In genomic region chr2:28449489-28450395, GRCh38 we compare ENCODE assay signal across 10 cellular contexts. TPM values are rescaled to one million over a fixed set of nuclear protein-coding genes. Genes with fewer than 3 reads are reported as not detected.
A peak's percentile ranks its signal among the peaks of the same experiment; 100 is the strongest.
DNase-seq lines count a peak whose midpoint lies in the region; ATAC-seq and TF ChIP-seq lines count a peak whose summit lies in the region.
"Had no signal": no experiment of that assay in that cellular context is flagged by ENCODE, and none has a peak within 500 bp of the region (broad histone marks: within the 10 kb centered on the region; RNA-seq: fewer than 3 reads in every experiment).

No MANE protein-coding gene starts in this region.

- H3K56ac ChIP-seq in IMR-90 (ENCODE audit: extremely low read depth, insufficient read depth, low read length), result no peak overlapping the region

- H2BK5ac ChIP-seq in IMR-90 (ENCODE audit: low read depth, low read length, poor library complexity, severe bottlenecking), result peak overlapping the region; percentile 88

- H3K9me1 ChIP-seq in IMR-90 (ENCODE audit: insufficient read depth, low read length), result peaks cover 43% of the 10 kb centered on the region

- POLR2A ChIA-PET in IMR-90 (lab: Charles Lee; ENCODE audit: unreplicated experiment), result no interaction called here
- POLR2A ChIA-PET in activated CD8-positive, alpha-beta T cell treated with anti-CD3 and anti-CD28 coated beads for 36 hours (lab: Charles Lee), result interaction anchor here (1.1 to 2.2 kb wide), 6 partner anchors 9 to 179 kb away, joined by 3 to 11 read pairs (median 4); no protein-coding TSS in a partner anchor

- H2AFZ ChIP-seq in IMR-90 (replicated peaks; ENCODE audit: low read length, poor library complexity), result peak overlapping the region; percentile 80

- no peaks in the 10 kb centered on the region for H3K9me3 Mint-ChIP-seq in activated CD8-positive, alpha-beta T cell treated with anti-CD3 and anti-CD28 coated beads for 36 hours
- H3K9me3 Mint-ChIP-seq: memory B cell had no signal

- intact Hi-C loops in IMR-90 (cut with micrococcal nuclease), result loop anchor here (5.0 kb wide), 2 partner anchors 727 to 747 kb away; no protein-coding TSS in a partner anchor
- intact Hi-C loops in activated CD8-positive, alpha-beta T cell treated with anti-CD3 and anti-CD28 coated beads for 36 hours (cut with micrococcal nuclease), result loop anchor here (5.0 to 10.0 kb wide), 4 partner anchors 42 to 747 kb away; partner anchors contain the start of gene FOSL2

- H3K27me3 ChIP-seq in IMR-90 (ENCODE audit: control insufficient read depth, insufficient read depth, low read length) (no peaks in the 10 kb centered on the region), HAP-1 (ENCODE audit: low read depth) (no peaks in the 10 kb centered on the region)

- H3K4me3 Mint-ChIP-seq in activated CD8-positive, alpha-beta T cell treated with anti-CD3 and anti-CD28 coated beads for 36 hours, result peak overlapping the region; percentile 49
- H3K4me3 Mint-ChIP-seq: memory B cell had no signal

- peak overlapping the region; percentile 86 for H3K27ac Mint-ChIP-seq in activated CD8-positive, alpha-beta T cell treated with anti-CD3 and anti-CD28 coated beads for 36 hours
- H3K27ac Mint-ChIP-seq: memory B cell had no signal

- no peaks in the 10 kb centered on the region for H3K27me3 Mint-ChIP-seq in activated CD8-positive, alpha-beta T cell treated with anti-CD3 and anti-CD28 coated beads for 36 hours

- DNase-seq in IMR-90 (peak; percentile 46), fibroblast of the aortic adventitia (ENCODE audit: low read depth) (peak; percentile 31), HPDE6-E6E7 (ENCODE audit: extremely low spot score) (no peak), cortex of kidney (lab: John Stamatoyannopoulos, UW) (no peak), HAP-1 (ENCODE audit: low spot score in 2 of 2) (no peak)
- DNase-seq in activated CD8-positive, alpha-beta T cell treated with anti-CD3 and anti-CD28 coated beads for 36 hours, result peak; percentile 98
- DNase-seq in stimulated activated CD8-positive, alpha-beta memory T cell treated with anti-CD3 and anti-CD28 coated beads, Interleukin-15, amount 100 ng/mL, for 48 hours (ENCODE audit: low read depth in 2 of 2), result peak; percentile 77 to 85
- DNase-seq: WERI-Rb-1 had no signal

- peak overlapping the region; percentile 95 for H3K4ac ChIP-seq in IMR-90 (ENCODE audit: low read depth, low read length)

- H3K79me1 ChIP-seq in IMR-90 (ENCODE audit: low read depth in 1 of 2, low read length in 2 of 2), result peaks cover 4 to 40% of the 10 kb centered on the region in 2 experiments; a peak in 3 of 4 replicates

- ATAC-seq in IMR-90 (ENCODE audit: low read depth), result no peak
- ATAC-seq in activated CD8-positive, alpha-beta T cell treated with anti-CD3 and anti-CD28 coated beads for 36 hours, result peak; percentile 82
- no peak for ATAC-seq in GM21360 (IDR thresholded peaks at IDR 0.05; ENCODE audit: unreplicated experiment)

- peak overlapping the region; percentile 93 for H2AK9ac ChIP-seq in IMR-90 (replicated peaks; ENCODE audit: low read depth, low read length, poor library complexity)

- in situ Hi-C loops in IMR-90 (cut with MboI; ENCODE audit: low sequenced_read_pairs) (no loop called here), HAP-1 (cut with MboI; ENCODE audit: low sequenced_read_pairs) (no loop called here)

- peaks cover 64% of the 10 kb centered on the region for H3K4me1 Mint-ChIP-seq in activated CD8-positive, alpha-beta T cell treated with anti-CD3 and anti-CD28 coated beads for 36 hours (ENCODE audit: low read depth)
- H3K4me1 Mint-ChIP-seq: memory B cell had no signal

- H3K4me3 ChIP-seq in IMR-90 (ENCODE audit: insufficient read depth, low read depth, low read length), result no peak overlapping the region
- no peak overlapping the region for H3K4me3 ChIP-seq in fibroblast of the aortic adventitia (ENCODE audit: low read depth, low read length)
- H3K4me3 ChIP-seq in HAP-1, result no peak overlapping the region

- no peak for TF ChIP-seq POLR2A in IMR-90 (IDR thresholded peaks at IDR 0.05; ENCODE audit: low read depth, low read length)

- dilution Hi-C loops in IMR-90 (cut with HindIII; ENCODE audit: low sequenced_read_pairs, unreplicated experiment), result no loop called here

- no peak overlapping the region; the same call in 1 of the 2 replicates for H3K27ac ChIP-seq in IMR-90 (ENCODE audit: insufficient read depth, low read length)
- H3K27ac ChIP-seq: WERI-Rb-1 had no signal

- no peak for TF ChIP-seq RAD21 in IMR-90 (IDR thresholded peaks at IDR 0.05; ENCODE audit: low read length)

- peak overlapping the region; percentile 97; the same call in 2 of the 3 replicates for H2BK15ac ChIP-seq in IMR-90 (ENCODE audit: low read depth, low read length)

- peak overlapping the region; percentile 40; the same call in 1 of the 2 replicates for H3K18ac ChIP-seq in IMR-90 (ENCODE audit: low read depth, low read length)

- TF ChIP-seq CTCF in IMR-90 (conservative IDR thresholded peaks at IDR 0.05; ENCODE audit: low read depth, low read length) (no peak), fibroblast of the aortic adventitia (IDR thresholded peaks at IDR 0.05; ENCODE audit: insufficient read depth, low read length) (no peak)
- TF ChIP-seq CTCF in activated CD8-positive, alpha-beta T cell treated with anti-CD3 and anti-CD28 coated beads for 36 hours (IDR thresholded peaks at IDR 0.05), result no peak

- H4K5ac ChIP-seq in IMR-90 (ENCODE audit: low read depth, low read length), result peak overlapping the region; percentile 54

- peak overlapping the region; percentile 92 for H3K23ac ChIP-seq in IMR-90 (ENCODE audit: low read depth, low read length)

- H2AK5ac ChIP-seq in IMR-90 (ENCODE audit: low read depth, low read length), result peak overlapping the region; percentile 90

- H3K9me3 ChIP-seq in IMR-90 (ENCODE audit: control insufficient read depth, insufficient read depth, low read length) (no peaks in the 10 kb centered on the region), HAP-1 (no peaks in the 10 kb centered on the region)

- H4K20me1 ChIP-seq in IMR-90 (ENCODE audit: insufficient read depth, low read length), result no peaks in the 10 kb centered on the region

- H3K36me3 Mint-ChIP-seq in activated CD8-positive, alpha-beta T cell treated with anti-CD3 and anti-CD28 coated beads for 36 hours (ENCODE audit: low read depth), result no peaks in the 10 kb centered on the region
- H3K36me3 Mint-ChIP-seq: memory B cell had no signal

- H3K36me3 ChIP-seq in IMR-90 (ENCODE audit: control insufficient read depth, insufficient read depth, low read length) (no peaks in the 10 kb centered on the region), HAP-1 (replicated peaks) (no peaks in the 10 kb centered on the region)
- H3K36me3 ChIP-seq: WERI-Rb-1 had no signal

- CTCF ChIA-PET in IMR-90 (lab: Yijun Ruan, JAX), result no interaction called here
- CTCF ChIA-PET in activated CD8-positive, alpha-beta T cell treated with anti-CD3 and anti-CD28 coated beads for 36 hours (lab: Charles Lee), result interaction anchor here (0.5 to 1.5 kb wide), 5 partner anchors 25 to 695 kb away, joined by 3 to 7 read pairs (median 3); no protein-coding TSS in a partner anchor

- H3K14ac ChIP-seq in IMR-90 (replicated peaks; ENCODE audit: low read depth, low read length), result peak overlapping the region; percentile 85

- no peak overlapping the region for H3K4me2 ChIP-seq in IMR-90 (ENCODE audit: low read depth, low read length)

- H3K9ac ChIP-seq in IMR-90 (ENCODE audit: low read depth, low read length), result no peak overlapping the region

- 72% methylated on average over 12 of the region's 17 CpGs; no CpG with 5 or more reads in 1 of the 2 experiments for WGBS in IMR-90 (ENCODE audit: extremely low coverage in 2 of 2, insufficient read length in 1 of 2), 2 experiments

- BruUV-seq in IMR-90 (replicated peaks; lab: Mats Ljungman, UMichigan), result no TSS peak

- H2BK120ac ChIP-seq in IMR-90 (ENCODE audit: low read depth, low read length), result peak overlapping the region; percentile 98

- peak overlapping the region; percentile 67 for H4K91ac ChIP-seq in IMR-90 (ENCODE audit: insufficient read depth, low read depth, low read length)

- H4K8ac ChIP-seq in IMR-90 (ENCODE audit: low read depth in 2 of 2, low read length in 2 of 2), result peak overlapping the region in 1 of 2 experiments; percentile 97; a peak in 3 of 4 replicates

- peaks cover 37% of the 10 kb centered on the region for H3K4me1 ChIP-seq in IMR-90 (ENCODE audit: control insufficient read depth, insufficient read depth, low read length)
- H3K4me1 ChIP-seq in HAP-1, result no peaks in the 10 kb centered on the region

- H2BK20ac ChIP-seq in IMR-90 (ENCODE audit: low read depth, low read length), result peak overlapping the region; percentile 93

TF ChIP-seq in IMR-90, 13 proteins besides CTCF, POLR2A, EP300 and RAD21 (continues in another document):
- TF ChIP-seq CHD1 (IDR thresholded peaks at IDR 0.05; ENCODE audit: low read depth, low read length), result no peak
- no peak for TF ChIP-seq RFX5 (IDR thresholded peaks at IDR 0.05; ENCODE audit: low read depth, low read length)
- no peak for TF ChIP-seq MAFK (IDR thresholded peaks at IDR 0.05; ENCODE audit: low read depth, low read length)
- no peak for TF ChIP-seq NFE2L2 (IDR thresholded peaks at IDR 0.05; ENCODE audit: low read depth, low read length)
- peak; percentile 4; the same call in 1 of the 2 replicates for TF ChIP-seq CEBPB (IDR thresholded peaks at IDR 0.05; ENCODE audit: low read depth, low read length)
- no peak for TF ChIP-seq BHLHE40 (IDR thresholded peaks at IDR 0.05; ENCODE audit: low read depth, low read length)

RNA-seq across cellular contexts. Expression of gene PLB1, which starts 46.1 kb away (rescaled TPM):
- 0.90 and 1.4 TPM in 2 replicates for total RNA-seq in IMR-90 (2012; rRNA removed)
- 0.43 and 0.74 TPM in 2 replicates for polyA plus RNA-seq in IMR-90 (2012; rRNA removed)
- 0.09 and 0.34 TPM in 2 replicates for polyA plus RNA-seq in IMR-90 (2012; cell fraction: cytosol; rRNA removed)
- polyA plus RNA-seq in IMR-90 (2012; cell fraction: nucleus; rRNA removed; ENCODE audit: low replicate concordance), result 2.0 and 4.3 TPM in 2 replicates
- under 1 TPM; 0.25 to 0.50 TPM for total RNA-seq in activated CD8-positive, alpha-beta T cell treated with anti-CD3 and anti-CD28 coated beads for 36 hours
- 2.7 and 7.8 TPM in 2 replicates for total RNA-seq in fibroblast of the aortic adventitia (ENCODE audit: low replicate concordance)

RNA-seq across cellular contexts. Expression of gene FOSL2, which starts 57.1 kb away (rescaled TPM):
- 31.4 and 32.2 TPM in 2 replicates for total RNA-seq in IMR-90 (2012; rRNA removed)
- 46.3 and 51.1 TPM in 2 replicates for polyA plus RNA-seq in IMR-90 (2012; rRNA removed)
- 52.1 and 52.3 TPM in 2 replicates for polyA plus RNA-seq in IMR-90 (2012; cell fraction: cytosol; rRNA removed)
- polyA plus RNA-seq in IMR-90 (2012; cell fraction: nucleus; rRNA removed; ENCODE audit: low replicate concordance), result 91.1 and 119 TPM in 2 replicates
- 100 to 1,000 TPM; 114 to 119 TPM for total RNA-seq in activated CD8-positive, alpha-beta T cell treated with anti-CD3 and anti-CD28 coated beads for 36 hours
- 26.3 and 44.4 TPM in 2 replicates for total RNA-seq in fibroblast of the aortic adventitia (ENCODE audit: low replicate concordance)

Comparison
In these comparisons a context has a peak if more than half of its experiments do, and no peak if none do; other contexts are left out.
1. DNase-seq: peak in IMR-90 (single experiment), activated CD8-positive, alpha-beta T cell treated with anti-CD3 and anti-CD28 coated beads for 36 hours (single experiment), fibroblast of the aortic adventitia (single experiment) and stimulated activated CD8-positive, alpha-beta memory T cell treated with anti-CD3 and anti-CD28 coated beads, Interleukin-15, amount 100 ng/mL, for 48 hours (2 of 2); none in HPDE6-E6E7 (single experiment), cortex of kidney (single experiment) and HAP-1 (0 of 2).